9 cellular contexts compared by ENCODE assay signal in the genomic region with DNA sequence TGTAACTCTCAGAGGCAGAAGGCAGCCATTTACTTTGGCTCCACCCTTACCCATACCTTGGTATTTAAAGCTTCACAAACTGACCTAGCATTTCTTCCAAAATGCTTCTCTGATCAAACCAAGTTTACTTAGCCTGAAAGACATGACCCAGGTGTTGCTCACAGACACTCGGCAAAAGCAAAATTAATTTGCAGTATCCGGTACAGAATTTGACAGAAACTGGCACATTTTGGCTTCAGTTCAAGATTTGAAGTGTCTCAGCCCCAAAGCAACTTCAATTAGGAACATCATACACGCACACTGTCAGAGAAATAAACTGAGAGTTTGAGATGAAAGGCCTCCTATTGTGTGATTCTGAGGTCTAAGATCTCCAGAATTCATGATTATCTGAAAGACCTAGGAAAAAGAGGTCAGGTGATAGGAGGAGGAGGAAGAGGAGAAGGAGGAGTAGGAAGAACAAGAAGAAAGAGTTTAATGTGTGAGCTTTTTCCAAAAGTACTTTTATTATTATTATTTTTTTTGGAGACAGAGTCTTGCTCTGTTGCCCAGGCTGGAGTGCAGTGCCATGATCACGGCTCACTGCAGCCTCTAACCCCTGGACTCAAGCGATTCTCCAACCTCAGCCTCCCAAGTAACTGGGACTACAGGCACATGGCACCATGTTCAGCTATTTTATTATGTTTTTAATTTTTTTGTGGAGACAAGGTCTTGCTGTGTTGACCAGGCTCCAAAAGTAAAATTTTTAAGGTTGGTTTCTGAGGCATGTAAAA.
DNase-seq lines count a peak whose midpoint lies in the region; ATAC-seq and TF ChIP-seq lines count a peak whose summit lies in the region.
"Had no signal": no experiment of that assay in that cellular context is flagged by ENCODE, and none has a peak within 500 bp of the region (broad histone marks: within the 10 kb centered on the region; RNA-seq: fewer than 3 reads in every experiment).

No MANE protein-coding gene starts in this region.

- no peaks in the 10 kb centered on the region for H3K27me3 Mint-ChIP-seq in activated T-cell treated with anti-CD3 and anti-CD28 coated beads, Interleukin-2, amount 50 U/mL, for 24 hours
- H3K27me3 Mint-ChIP-seq in T-cell (no peaks in the 10 kb centered on the region), mesothelial cell of epicardium (ENCODE audit: low read depth) (no peaks in the 10 kb centered on the region)

- H3K9me3 Mint-ChIP-seq in activated T-cell treated with anti-CD3 and anti-CD28 coated beads, Interleukin-2, amount 50 U/mL, for 24 hours: no peaks in the 10 kb centered on the region
- H3K9me3 Mint-ChIP-seq in T-cell (no peaks in the 10 kb centered on the region), mesothelial cell of epicardium (no peaks in the 10 kb centered on the region)

- CTCF ChIA-PET in T-cell (lab: Charles Lee): no interaction called here

- ATAC-seq in T-cell (replicated peaks in 1 of 4): peak in 1 of 4 experiments; percentile 48
- ATAC-seq in thoracic aorta (ENCODE audit: insufficient number of reproducible peaks, low FRiP score, low read depth): no peak
- no peak for ATAC-seq in GM21717 (IDR thresholded peaks at IDR 0.05; ENCODE audit: unreplicated experiment)

- H3K27ac ChIP-seq in thoracic aorta: peak overlapping the region; percentile 33 to 41

- H3K36me3 Mint-ChIP-seq in activated T-cell treated with anti-CD3 and anti-CD28 coated beads, Interleukin-2, amount 50 U/mL, for 24 hours (ENCODE audit: low read depth): peaks cover 20% of the 10 kb centered on the region
- H3K36me3 Mint-ChIP-seq in T-cell (peaks cover 23% of the 10 kb centered on the region), mesothelial cell of epicardium (peaks cover 3% of the 10 kb centered on the region)

- H3K27me3 ChIP-seq in thoracic aorta (replicated peaks; ENCODE audit: insufficient read depth): no peaks in the 10 kb centered on the region

- H3K4me3 Mint-ChIP-seq in activated T-cell treated with anti-CD3 and anti-CD28 coated beads, Interleukin-2, amount 50 U/mL, for 24 hours: no peak overlapping the region
- peak overlapping the region in 1 of 3 donors; percentile 45 for H3K4me3 Mint-ChIP-seq in T-cell
- H3K4me3 Mint-ChIP-seq in mesothelial cell of epicardium: no peak overlapping the region

- peaks cover 50% of the 10 kb centered on the region for H3K4me1 Mint-ChIP-seq in activated T-cell treated with anti-CD3 and anti-CD28 coated beads, Interleukin-2, amount 50 U/mL, for 24 hours (ENCODE audit: low read depth)
- H3K4me1 Mint-ChIP-seq in T-cell (peaks cover 48 to 67% (median 62%) of the 10 kb centered on the region in 3 donors), mesothelial cell of epicardium (peaks cover 75% of the 10 kb centered on the region)

- H3K4me3 ChIP-seq in thoracic aorta: no peak overlapping the region

- peak overlapping the region; percentile 9 for H3K27ac Mint-ChIP-seq in activated T-cell treated with anti-CD3 and anti-CD28 coated beads, Interleukin-2, amount 50 U/mL, for 24 hours
- H3K27ac Mint-ChIP-seq in T-cell (peak overlapping the region; percentile 81 to 83), mesothelial cell of epicardium (peak overlapping the region; percentile 71)

- no peak for DNase-seq in activated T-cell treated with anti-CD3 and anti-CD28 coated beads, Interleukin-2, amount 50 U/mL, for 24 hours
- no peak for DNase-seq in activated T-cell treated with anti-CD3 and anti-CD28 coated beads, Interleukin-2, amount 50 U/mL, for 1 hour
- peak in 1 of 34 experiments; percentile 4 for DNase-seq in T-cell
- no peak for DNase-seq in mesothelial cell of epicardium (ENCODE audit: low spot score in 2 of 2, unreplicated experiment in 2 of 2)
- no peak for DNase-seq in thoracic aorta (ENCODE audit: low spot score)
- no peak for DNase-seq in NCI-H1048 (lab: John Stamatoyannopoulos, UW)
- no peak for DNase-seq in midbrain (lab: John Stamatoyannopoulos, UW)
- DNase-seq: NCI-H226 had no signal

- POLR2A ChIA-PET in T-cell (lab: Charles Lee): interaction anchor here in 1 of 2 donors (0.6 kb wide), 1 partner anchor 58 kb away, joined by 6 read pairs; no protein-coding TSS in a partner anchor

- no peaks in the 10 kb centered on the region for H3K36me3 ChIP-seq in thoracic aorta

- peaks cover 21 to 42% of the 10 kb centered on the region in 2 donors for H3K4me1 ChIP-seq in thoracic aorta (ENCODE audit: control insufficient read depth in 1 of 2, low read depth in 2 of 2)

- no peaks in the 10 kb centered on the region for H3K9me3 ChIP-seq in thoracic aorta

- TF ChIP-seq CTCF in mesothelial cell of epicardium (IDR thresholded peaks at IDR 0.05; ENCODE audit: unreplicated experiment): no peak
- no peak for TF ChIP-seq CTCF in thoracic aorta (IDR thresholded peaks at IDR 0.05)

Comparison
In these comparisons a context has a peak if more than half of its experiments do, and no peak if none do; other contexts are left out.
1. H3K27ac Mint-ChIP-seq: peak in every context shown above with its lines; median percentile 82 in T-cell; 71 in mesothelial cell of epicardium; 9 in activated T-cell treated with anti-CD3 and anti-CD28 coated beads, Interleukin-2, amount 50 U/mL, for 24 hours.